ENCODE assay signal across 9 cellular contexts in the genomic region with DNA sequence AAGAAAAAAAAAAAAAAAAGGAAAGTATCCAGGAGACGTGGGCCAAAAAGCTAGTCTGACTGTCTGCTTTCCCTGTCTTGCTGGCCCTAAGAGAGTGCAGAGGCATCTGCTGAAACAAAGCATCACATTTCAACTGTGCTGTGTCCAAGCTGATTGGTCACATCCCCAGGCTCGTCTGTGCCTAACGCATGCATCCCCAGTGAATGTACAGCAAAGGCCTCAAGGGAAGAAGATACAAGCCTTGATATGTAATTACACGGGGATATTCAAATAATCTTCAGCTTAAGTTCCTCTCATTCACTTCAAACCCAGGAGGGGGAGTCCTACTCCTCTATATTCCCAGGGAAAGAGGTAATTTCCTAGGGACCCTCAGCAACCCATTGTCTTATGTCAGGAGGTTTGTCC. TPM values are rescaled to one million over a fixed set of nuclear protein-coding genes. Genes with fewer than 3 reads are reported as not detected.
DNase-seq lines count a peak whose midpoint lies in the region; ATAC-seq and TF ChIP-seq lines count a peak whose summit lies in the region.
"Had no signal": no experiment of that assay in that cellular context is flagged by ENCODE, and none has a peak within 500 bp of the region (broad histone marks: within the 10 kb centered on the region; RNA-seq: fewer than 3 reads in every experiment).

No MANE protein-coding gene starts in this region.

- no peak overlapping the region for H3K27ac ChIP-seq in CD4-positive, CD25-positive, alpha-beta regulatory T cell (ENCODE audit: insufficient read depth, low read length, poor library complexity, severe bottlenecking)
- H3K27ac ChIP-seq in SK-N-SH (ENCODE audit: low read depth in 2 of 2, low read length in 1 of 2) (no peak overlapping the region), smooth muscle cell (ENCODE audit: low read depth) (no peak overlapping the region)

- no peak overlapping the region for H3K4me3 ChIP-seq in CD4-positive, CD25-positive, alpha-beta regulatory T cell (ENCODE audit: low read depth, low read length)
- H3K4me3 ChIP-seq in SK-N-SH (ENCODE audit: low read depth in 2 of 2, low read length in 1 of 2), result no peak overlapping the region
- H3K4me3 ChIP-seq in smooth muscle cell, result no peak overlapping the region
- no peak overlapping the region for H3K4me3 ChIP-seq in Caco-2 (ENCODE audit: low read depth, low read length)

- no peaks in the 10 kb centered on the region for H3K27me3 ChIP-seq in CD4-positive, CD25-positive, alpha-beta regulatory T cell (ENCODE audit: control insufficient read depth, insufficient read depth, low read length)
- H3K27me3 ChIP-seq in SK-N-SH (ENCODE audit: insufficient read depth) (peaks cover 14% of the 10 kb centered on the region; the same call in 1 of the 2 replicates), smooth muscle cell (ENCODE audit: low read depth) (no peaks in the 10 kb centered on the region), Caco-2 (replicated peaks; ENCODE audit: control insufficient read depth, insufficient read depth, low read length) (no peaks in the 10 kb centered on the region)

- peaks cover 49% of the 10 kb centered on the region for H3K36me3 Mint-ChIP-seq in CD4-positive, CD25-positive, alpha-beta regulatory T cell
- no peaks in the 10 kb centered on the region for H3K36me3 Mint-ChIP-seq in Caco-2 (ENCODE audit: insufficient read depth, unreplicated experiment)

- peak overlapping the region in 2 of 4 donors; percentile 42 to 44 for H3K4me3 Mint-ChIP-seq in CD4-positive, CD25-positive, alpha-beta regulatory T cell
- H3K4me3 Mint-ChIP-seq in Caco-2 (ENCODE audit: unreplicated experiment), result no peak overlapping the region

- intact Hi-C loops in Caco-2 (cut with micrococcal nuclease; ENCODE audit: unreplicated experiment), result loop anchor here (1.0 kb wide), 1 partner anchor 145 kb away; no protein-coding TSS in a partner anchor

- no peak for ATAC-seq in CD4-positive, CD25-positive, alpha-beta regulatory T cell (ENCODE audit: low read depth in 2 of 2)
- ATAC-seq in GM21447 (IDR thresholded peaks at IDR 0.05; ENCODE audit: unreplicated experiment), result no peak

- peaks cover 39% of the 10 kb centered on the region for H3K4me1 ChIP-seq in CD4-positive, CD25-positive, alpha-beta regulatory T cell (ENCODE audit: control insufficient read depth, insufficient read depth, low read length, poor library complexity, severe bottlenecking)
- H3K4me1 ChIP-seq in SK-N-SH (ENCODE audit: control insufficient read depth in 1 of 2, insufficient read depth in 2 of 2, low read depth in 1 of 2, low read length in 1 of 2) (peaks cover 0 to 2% of the 10 kb centered on the region in 2 experiments; a peak in 1 of 4 replicates), smooth muscle cell (ENCODE audit: low read depth) (peaks cover 4% of the 10 kb centered on the region), Caco-2 (peaks cover 19% of the 10 kb centered on the region)

- H4K20me1 ChIP-seq in SK-N-SH (ENCODE audit: insufficient read depth) (no peaks in the 10 kb centered on the region), smooth muscle cell (ENCODE audit: low read depth) (no peaks in the 10 kb centered on the region)

- no peak for TF ChIP-seq EP300 in SK-N-SH (IDR thresholded peaks at IDR 0.05; ENCODE audit: borderline replicate concordance in 1 of 2, low read depth in 1 of 2, low read length in 1 of 2)

- peak; percentile 55 for TF ChIP-seq POLR2A in GM19099 (IDR thresholded peaks at IDR 0.05; ENCODE audit: extremely low read depth, insufficient read length, low read depth)

- no peaks in the 10 kb centered on the region for H3K27me3 Mint-ChIP-seq in CD4-positive, CD25-positive, alpha-beta regulatory T cell
- no peaks in the 10 kb centered on the region for H3K27me3 Mint-ChIP-seq in Caco-2 (ENCODE audit: insufficient read depth, unreplicated experiment)

- no peaks in the 10 kb centered on the region for H3K9me2 ChIP-seq in SK-N-SH

- H3K9me3 Mint-ChIP-seq in CD4-positive, CD25-positive, alpha-beta regulatory T cell, result no peaks in the 10 kb centered on the region
- no peaks in the 10 kb centered on the region for H3K9me3 Mint-ChIP-seq in Caco-2 (ENCODE audit: unreplicated experiment)

- H3F3A ChIP-seq in SK-N-SH (replicated peaks; ENCODE audit: insufficient read depth), result no peaks in the 10 kb centered on the region
- no peaks in the 10 kb centered on the region for H3F3A ChIP-seq in smooth muscle cell (ENCODE audit: low read depth)

- WGBS in SK-N-SH (ENCODE audit: low lambda C conversion rate), result 36% methylated on average over 4 of the region's 4 CpGs
- 22% methylated on average over 4 of the region's 4 CpGs for WGBS in smooth muscle cell (ENCODE audit: low lambda C conversion rate)

- H3K79me2 ChIP-seq in SK-N-SH (ENCODE audit: insufficient read depth) (no peaks in the 10 kb centered on the region), smooth muscle cell (ENCODE audit: low read depth) (no peaks in the 10 kb centered on the region)

- H3K9ac ChIP-seq in SK-N-SH, result no peak overlapping the region
- H3K9ac ChIP-seq in smooth muscle cell (ENCODE audit: low read depth), result no peak overlapping the region

- H3K9me3 ChIP-seq in CD4-positive, CD25-positive, alpha-beta regulatory T cell (ENCODE audit: control insufficient read depth in 2 of 2, low read length in 2 of 2), result no peaks in the 10 kb centered on the region
- no peaks in the 10 kb centered on the region for H3K9me3 ChIP-seq in SK-N-SH
- H3K9me3 ChIP-seq in smooth muscle cell (replicated peaks; ENCODE audit: low read depth), result no peaks in the 10 kb centered on the region
- H3K9me3 ChIP-seq in Caco-2, result no peaks in the 10 kb centered on the region

- peak; percentile 39 for TF ChIP-seq CTCF in SK-N-SH (IDR thresholded peaks at IDR 0.05)
- TF ChIP-seq CTCF in smooth muscle cell (IDR thresholded peaks at IDR 0.05; ENCODE audit: borderline replicate concordance, insufficient read depth, poor library complexity, severe bottlenecking), result no peak
- peak in 1 of 2 experiments; percentile 8 for TF ChIP-seq CTCF in Caco-2 (IDR thresholded peaks at IDR 0.05; ENCODE audit: insufficient read depth in 1 of 2, low read depth in 1 of 2, low read length in 1 of 2, severe bottlenecking in 1 of 2, unreplicated experiment in 1 of 2)

- H2AFZ ChIP-seq in SK-N-SH (ENCODE audit: low read depth) (no peak overlapping the region), smooth muscle cell (ENCODE audit: low read depth) (no peak overlapping the region)

- DNase-seq in CD4-positive, CD25-positive, alpha-beta regulatory T cell, result no peak
- DNase-seq in SK-N-SH, result peak; percentile 67
- peak; percentile 36 for DNase-seq in iris pigment epithelial cell (ENCODE audit: low read depth)
- DNase-seq in smooth muscle cell (lab: John Stamatoyannopoulos, UW; ENCODE audit: unreplicated experiment), result no peak
- no peak for DNase-seq in RPMI8226
- DNase-seq in Caco-2, result no peak
- DNase-seq: activated CD8-positive, alpha-beta memory T cell treated with anti-CD3 and anti-CD28 coated beads, Interleukin-2, amount 50 U/mL, for 48 hours had no signal

- CTCF ChIA-PET in SK-N-SH (lab: Yijun Ruan, JAX) (interaction anchor here (0.7 to 2.2 kb wide), 6 partner anchors 10 to 145 kb away, joined by 3 to 11 read pairs (median 4); no protein-coding TSS in a partner anchor), Caco-2 (lab: Charles Lee) (interaction anchor here (0.6 to 1.8 kb wide), 6 partner anchors 19 to 154 kb away, joined by 3 to 9 read pairs (median 8); a partner anchor contains a TSS)

- peaks cover 24 to 73% (median 49%) of the 10 kb centered on the region in 4 donors for H3K4me1 Mint-ChIP-seq in CD4-positive, CD25-positive, alpha-beta regulatory T cell
- H3K4me1 Mint-ChIP-seq in Caco-2 (ENCODE audit: low read depth, unreplicated experiment), result peaks cover 18% of the 10 kb centered on the region

- BruUV-seq in Caco-2 (replicated peaks; lab: Mats Ljungman, UMichigan), result no TSS peak

- peaks cover 18% of the 10 kb centered on the region for H3K36me3 ChIP-seq in CD4-positive, CD25-positive, alpha-beta regulatory T cell (ENCODE audit: control insufficient read depth, insufficient read depth, low read length)
- H3K36me3 ChIP-seq in SK-N-SH (replicated peaks in 1 of 2; ENCODE audit: control insufficient read depth in 1 of 2, insufficient read depth in 2 of 2, low read length in 1 of 2), result no peaks in the 10 kb centered on the region
- no peaks in the 10 kb centered on the region for H3K36me3 ChIP-seq in smooth muscle cell (ENCODE audit: low read depth)
- H3K36me3 ChIP-seq in Caco-2 (ENCODE audit: control insufficient read depth, insufficient read depth, low read length), result no peaks in the 10 kb centered on the region

- POLR2A ChIA-PET in SK-N-SH (lab: Yijun Ruan, JAX), result no interaction called here
- POLR2A ChIA-PET in Caco-2 (lab: Charles Lee), result no interaction called here

- peak; percentile 62 for TF ChIP-seq RAD21 in SK-N-SH (IDR thresholded peaks at IDR 0.05; ENCODE audit: low read length)

- peak overlapping the region; percentile 71 to 97 (median 96) for H3K27ac Mint-ChIP-seq in CD4-positive, CD25-positive, alpha-beta regulatory T cell
- H3K27ac Mint-ChIP-seq in Caco-2 (ENCODE audit: unreplicated experiment), result no peak overlapping the region

- H3K4me2 ChIP-seq in SK-N-SH (no peak overlapping the region), smooth muscle cell (no peak overlapping the region)

TF ChIP-seq in SK-N-SH, 30 proteins besides CTCF, POLR2A, EP300 and RAD21:
- TF ChIP-seq SMC3 (IDR thresholded peaks at IDR 0.05; ENCODE audit: low read depth, low read length) (peak; percentile 49), EZH2phosphoT487 (IDR thresholded peaks at IDR 0.05; ENCODE audit: borderline replicate concordance, low read depth) (no peak), GABPA (IDR thresholded peaks at IDR 0.05; ENCODE audit: low read depth) (no peak)

RNA-seq across cellular contexts. Expression of a gene that starts 5.4 kb away (rescaled TPM):
- total RNA-seq in CD4-positive, CD25-positive, alpha-beta regulatory T cell, result 441 TPM
- 100 to 1,000 TPM; 143 to 169 (median 162) TPM for polyA plus RNA-seq in CD4-positive, CD25-positive, alpha-beta regulatory T cell
- polyA plus RNA-seq in SK-N-SH (2012; rRNA removed) (6.1 and 7.1 TPM in 2 replicates), smooth muscle cell (1.2 and 2.0 TPM in 2 replicates)
- polyA plus RNA-seq in SK-N-SH (2012; cell fraction: cytosol; rRNA removed), result 4.6 and 5.6 TPM in 2 replicates
- polyA plus RNA-seq in SK-N-SH (2012; cell fraction: nucleus; rRNA removed), result 8.0 and 12.2 TPM in 2 replicates
- total RNA-seq in smooth muscle cell (5.8 and 6.0 TPM in 2 replicates), Caco-2 (2022) (26.3 and 34.0 TPM in 2 replicates)

Comparison
In these comparisons a context has a peak if more than half of its experiments do, and no peak if none do; other contexts are left out.
1. DNase-seq: peak in SK-N-SH (single experiment) and iris pigment epithelial cell (single experiment); none in CD4-positive, CD25-positive, alpha-beta regulatory T cell (0 of 3), smooth muscle cell (single experiment), RPMI8226 (single experiment) and Caco-2 (0 of 2).
2. RNA of a gene that starts 5.4 kb away (total RNA-seq): 441 TPM in CD4-positive, CD25-positive, alpha-beta regulatory T cell (single experiment); 26.3 to 34.0 TPM in Caco-2 and 5.8 to 6.0 TPM in smooth muscle cell; every median in the first group is over 10 times any median in the second.